18 cellular contexts compared by ENCODE assay signal in genomic region chr11:106011481-106011880, GRCh38.
"Had no signal": no experiment of that assay in that cellular context is flagged by ENCODE, and none has a peak within 500 bp of the region (broad histone marks: within the 10 kb centered on the region; RNA-seq: fewer than 3 reads in every experiment).

No MANE protein-coding gene starts in this region.

- DNase-seq: activated CD4-positive, CD25-positive, alpha-beta regulatory T cell; activated CD8-positive, alpha-beta memory T cell treated with anti-CD3 and anti-CD28 coated beads for 24 hours; activated gamma-delta T cell treated with Interleukin-2 at 50 U/mL for 16 hours; left ventricle myocardium inferior; mucosa of descending colon; naive thymus-derived CD4-positive, alpha-beta T cell; stimulated activated CD4-positive, alpha-beta T cell treated with anti-CD3 and anti-CD28 coated beads, Interleukin-4, amount 100 ng/mL, for 4 hours; stimulated activated CD8-positive, alpha-beta memory T cell treated with anti-CD3 and anti-CD28 coated beads, Interleukin-4, amount 100 ng/mL, for 48 hours; stimulated activated naive CD4-positive, alpha-beta T cell treated with Interleukin-2 at 50 U/mL for 16 hours; trophoblast cell had no signal

- H3K9me3 ChIP-seq: mucosa of descending colon, right atrium auricular region had no signal

- H3K4me3 ChIP-seq: hepatocyte, left ventricle myocardium inferior, mucosa of descending colon, right atrium auricular region, smooth muscle cell had no signal

- H3K27me3 ChIP-seq: hepatocyte, right atrium auricular region had no signal

- H3K27ac Mint-ChIP-seq: activated CD4-positive, alpha-beta T cell treated with anti-CD3 and anti-CD28 coated beads, Interleukin-2, amount 10 ng/mL, durations not matched to agents 24 days and 14 days; activated naive CD8-positive, alpha-beta T cell; progenitor cell of endocrine pancreas; T-helper 2 cell treated with Interferon-gamma antibody and Interleukin-4, amounts not matched to agents 5 μg/mL and 100 μg/mL, for 36 hours had no signal

- H2AFZ ChIP-seq: hepatocyte had no signal

- H3K4me2 ChIP-seq: hepatocyte, smooth muscle cell had no signal

- ATAC-seq: esophagus mucosa; mucosa of descending colon; naive thymus-derived CD4-positive, alpha-beta T cell had no signal

- H3K27me3 Mint-ChIP-seq: activated CD4-positive, alpha-beta T cell treated with anti-CD3 and anti-CD28 coated beads, Interleukin-2, amount 10 ng/mL, durations not matched to agents 24 days and 14 days; activated naive CD8-positive, alpha-beta T cell; naive thymus-derived CD4-positive, alpha-beta T cell; progenitor cell of endocrine pancreas had no signal

- H3K9me3 Mint-ChIP-seq: T-helper 2 cell treated with Interferon-gamma antibody and Interleukin-4, amounts not matched to agents 5 μg/mL and 100 μg/mL, for 36 hours had no signal

- H3K27ac ChIP-seq: hepatocyte, left ventricle myocardium inferior had no signal

- H3K4me3 Mint-ChIP-seq: activated CD4-positive, alpha-beta T cell treated with anti-CD3 and anti-CD28 coated beads, Interleukin-2, amount 10 ng/mL, durations not matched to agents 24 days and 14 days; activated naive CD8-positive, alpha-beta T cell; T-helper 2 cell treated with Interferon-gamma antibody and Interleukin-4, amounts not matched to agents 5 μg/mL and 100 μg/mL, for 36 hours had no signal
